In genomic region chr13:111533900-111534645, GRCh38 we compare ENCODE assay signal across 26 cellular contexts.
DNase-seq lines count a peak whose midpoint lies in the region; ATAC-seq and TF ChIP-seq lines count a peak whose summit lies in the region.
"Had no signal": no experiment of that assay in that cellular context is flagged by ENCODE, and none has a peak within 500 bp of the region (broad histone marks: within the 10 kb centered on the region; RNA-seq: fewer than 3 reads in every experiment).

No MANE protein-coding gene starts in this region.

- H3K9ac ChIP-seq in colonic mucosa (ENCODE audit: low read depth in 2 of 2, low read length in 2 of 2): no peak overlapping the region
- H3K9ac ChIP-seq: BLaER1 had no signal

- no peaks in the 10 kb centered on the region for H3K4me1 ChIP-seq in colonic mucosa
- H3K4me1 ChIP-seq: ascending aorta, sigmoid colon, testis, uterus had no signal

- H3K27me3 ChIP-seq in colonic mucosa: peaks cover 4% of the 10 kb centered on the region
- H3K27me3 ChIP-seq: ascending aorta, testis had no signal

- H3K9me3 ChIP-seq in colonic mucosa: no peaks in the 10 kb centered on the region
- H3K9me3 ChIP-seq: ascending aorta, BLaER1, sigmoid colon, testis, uterus had no signal

- peak; percentile 52 for ATAC-seq in left lobe of liver
- ATAC-seq in GM19397 (IDR thresholded peaks at IDR 0.05; ENCODE audit: unreplicated experiment): no peak
- ATAC-seq: activated CD4-positive, CD25-positive, alpha-beta regulatory T cell treated with anti-CD3 and anti-CD28 coated beads, Interleukin-2, amount 50 U/mL, for 24 hours; Right ventricle myocardium inferior had no signal

- intact Hi-C loops in colonic mucosa (cut with DNase I): no loop called here

- peak; percentile 60 for DNase-seq in DMS79 (lab: John Stamatoyannopoulos, UW)
- peak; percentile 91 for DNase-seq in NCI-H1105 treated with DMSO at 0.1 percent for 48 hours (lab: John Stamatoyannopoulos, UW)
- peak; percentile 7 for DNase-seq in NCI-H2227 (lab: John Stamatoyannopoulos, UW; ENCODE audit: unreplicated experiment)
- no peak for DNase-seq in left lobe of liver (ENCODE audit: low spot score)
- DNase-seq in EL: no peak
- no peak for DNase-seq in colonic mucosa
- no peak for DNase-seq in activated effector memory CD4-positive, alpha-beta T cell treated with anti-CD3 and anti-CD28 coated beads, Interleukin-2, amount 50 U/mL, for 16 hours
- DNase-seq: activated CD4-positive, alpha-beta memory T cell treated with anti-CD3 and anti-CD28 coated beads for 36 hours; activated CD8-positive, alpha-beta memory T cell treated with anti-CD3 and anti-CD28 coated beads, Interleukin-2, amount 50 U/mL, for 48 hours; Calu3; caudate nucleus; dermis blood vessel endothelial cell; kidney; NCI-H1930; NCI-H82; OCI-M1; sigmoid colon; stimulated activated naive CD4-positive, alpha-beta T cell treated with Interleukin-2 at 50 U/mL for 16 hours; testis; uterus had no signal

- H3K27ac ChIP-seq in colonic mucosa: no peak overlapping the region
- H3K27ac ChIP-seq: ascending aorta, BLaER1, sigmoid colon, testis, uterus had no signal

- H3K4me3 ChIP-seq in colonic mucosa: no peak overlapping the region
- H3K4me3 ChIP-seq: ascending aorta, BLaER1, lung, sigmoid colon, testis, uterus had no signal

- no peak for TF ChIP-seq CTCF in colonic mucosa (IDR thresholded peaks at IDR 0.05)

- no peaks in the 10 kb centered on the region for H3K36me3 ChIP-seq in colonic mucosa
- H3K36me3 ChIP-seq: ascending aorta, BLaER1, sigmoid colon, uterus had no signal

Comparison
In these comparisons a context has a peak if more than half of its experiments do, and no peak if none do; other contexts are left out.
1. DNase-seq: peak in DMS79 (single experiment), NCI-H1105 treated with DMSO at 0.1 percent for 48 hours (single experiment) and NCI-H2227 (single experiment); none in left lobe of liver (single experiment), EL (single experiment), colonic mucosa (single experiment) and activated effector memory CD4-positive, alpha-beta T cell treated with anti-CD3 and anti-CD28 coated beads, Interleukin-2, amount 50 U/mL, for 16 hours (single experiment).